Comparison of ENCODE assay signal across 12 cellular contexts in genomic region chr10:119135517-119135890, GRCh38. TPM values are rescaled to one million over a fixed set of nuclear protein-coding genes. Genes with fewer than 3 reads are reported as not detected.
A peak's percentile ranks its signal among the peaks of the same experiment; 100 is the strongest.
DNase-seq lines count a peak whose midpoint lies in the region; ATAC-seq and TF ChIP-seq lines count a peak whose summit lies in the region.
"Had no signal": no experiment of that assay in that cellular context is flagged by ENCODE, and none has a peak within 500 bp of the region (broad histone marks: within the 10 kb centered on the region; RNA-seq: fewer than 3 reads in every experiment).

No MANE protein-coding gene starts in this region.

- no peak overlapping the region for H3K4me3 Mint-ChIP-seq in endothelial cell (ENCODE audit: unreplicated experiment)

- peaks cover 27% of the 10 kb centered on the region for H3K36me3 Mint-ChIP-seq in endothelial cell (ENCODE audit: low read depth, unreplicated experiment)

- H3K9me3 Mint-ChIP-seq in endothelial cell (ENCODE audit: unreplicated experiment) = no peaks in the 10 kb centered on the region

- no peak overlapping the region for H3K4me3 ChIP-seq in choroid plexus epithelial cell (ENCODE audit: low read depth, low read length)

- H3K4me1 Mint-ChIP-seq in endothelial cell (ENCODE audit: unreplicated experiment) = no peaks in the 10 kb centered on the region

- no peak overlapping the region for H3K27ac Mint-ChIP-seq in endothelial cell (ENCODE audit: unreplicated experiment)

- TF ChIP-seq CTCF in choroid plexus epithelial cell (conservative IDR thresholded peaks at IDR 0.05; ENCODE audit: low read depth, low read length) (no peak), endothelial cell (IDR thresholded peaks at IDR 0.05; ENCODE audit: unreplicated experiment) (no peak)

- peak; percentile 43 for DNase-seq in NK-92 treated with Interleukin-12 subunit alpha and Interleukin-12 subunit beta, amount 100 ng/mL, for 24 hours (lab: John Stamatoyannopoulos, UW)
- DNase-seq in NK-92 (lab: John Stamatoyannopoulos, UW; ENCODE audit: unreplicated experiment) = no peak
- peak; percentile 71 to 92 for DNase-seq in NOMO-1 (lab: John Stamatoyannopoulos, UW; ENCODE audit: unreplicated experiment in 2 of 2)
- DNase-seq in choroid plexus epithelial cell (ENCODE audit: low read depth) = peak; percentile 83
- peak; percentile 33 for DNase-seq in pons (ENCODE audit: low spot score)
- DNase-seq in epidermal melanocyte (ENCODE audit: insufficient read length, low spot score) = no peak
- DNase-seq in endothelial cell (ENCODE audit: low spot score) = no peak
- DNase-seq: activated gamma-delta T cell treated with Interleukin-2 at 50 U/mL for 16 hours, mammary epithelial cell, NCI-H510A treated with DMSO at 0.1 percent for 48 hours, retina had no signal

- ATAC-seq in esophagus mucosa = no peak

- H3K27me3 Mint-ChIP-seq in endothelial cell (ENCODE audit: unreplicated experiment) = peaks cover 4% of the 10 kb centered on the region

RNA-seq across cellular contexts. Expression of gene SFXN4, which starts 30.0 kb away (rescaled TPM):
- 18.3 TPM for total RNA-seq in esophagus mucosa
- total RNA-seq in endothelial cell (ENCODE audit: unreplicated experiment) = 19.0 TPM

RNA-seq across cellular contexts. Expression of gene DENND10, which starts 31.6 kb away (rescaled TPM):
- total RNA-seq in esophagus mucosa (38.3 TPM), endothelial cell (ENCODE audit: unreplicated experiment) (40.6 TPM)

RNA-seq across cellular contexts. Expression of gene PRDX3, which starts 43.1 kb away (rescaled TPM):
- total RNA-seq in esophagus mucosa (72.1 TPM), endothelial cell (ENCODE audit: unreplicated experiment) (93.2 TPM)

RNA-seq across cellular contexts. Expression of gene EIF3A, which starts 54.9 kb away (rescaled TPM):
- total RNA-seq in esophagus mucosa (88.2 TPM), endothelial cell (ENCODE audit: unreplicated experiment) (107 TPM)

Comparison
In these comparisons a context has a peak if more than half of its experiments do, and no peak if none do; other contexts are left out.
1. DNase-seq: peak in NK-92 treated with Interleukin-12 subunit alpha and Interleukin-12 subunit beta, amount 100 ng/mL, for 24 hours (single experiment), NOMO-1 (2 of 2), choroid plexus epithelial cell (single experiment) and pons (single experiment); none in NK-92 (single experiment), epidermal melanocyte (single experiment) and endothelial cell (single experiment).